ENCODE assay signal across 9 cellular contexts in the genomic region with DNA sequence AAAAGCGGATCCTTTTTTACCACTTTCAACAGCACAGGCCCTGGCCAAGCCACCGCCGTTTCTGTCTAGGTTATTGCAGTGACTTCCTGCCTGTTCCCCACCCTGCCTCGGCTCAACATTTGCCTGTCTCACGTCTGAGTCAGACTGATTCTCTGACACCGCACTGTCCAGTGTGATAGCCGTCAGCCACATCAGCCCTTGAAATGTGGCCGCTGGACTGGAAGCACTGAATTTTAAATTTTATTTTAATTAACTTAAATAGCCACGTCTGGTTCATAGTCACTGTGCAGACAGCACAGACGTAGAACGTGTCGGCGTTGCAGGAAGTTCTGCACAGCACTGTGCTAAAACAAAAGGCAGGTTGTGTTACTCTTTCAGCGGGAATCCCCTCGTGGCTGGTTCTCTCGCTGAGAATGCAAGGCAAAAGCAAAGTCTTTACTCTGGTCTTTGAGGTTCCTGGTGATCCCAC. TPM values are rescaled to one million over a fixed set of nuclear protein-coding genes. Genes with fewer than 3 reads are reported as not detected.
A peak's percentile ranks its signal among the peaks of the same experiment; 100 is the strongest.
DNase-seq lines count a peak whose midpoint lies in the region; ATAC-seq and TF ChIP-seq lines count a peak whose summit lies in the region.
"Had no signal": no experiment of that assay in that cellular context is flagged by ENCODE, and none has a peak within 500 bp of the region (broad histone marks: within the 10 kb centered on the region; RNA-seq: fewer than 3 reads in every experiment).

No MANE protein-coding gene starts in this region.

- H2BK15ac ChIP-seq in neuronal stem cell (ENCODE audit: low read length), result no peak overlapping the region

- POLR2A ChIA-PET in CD4-positive, alpha-beta T cell (lab: Charles Lee), result interaction anchor here (0.7 to 2.3 kb wide), 14 partner anchors 14 to 246 kb away, joined by 3 to 26 read pairs (median 3); a partner anchor contains a TSS

- no peak overlapping the region for H3K14ac ChIP-seq in neuronal stem cell (ENCODE audit: low read length)

- CTCF ChIA-PET in CD4-positive, alpha-beta T cell (lab: Charles Lee), result interaction anchor here (1.0 to 1.8 kb wide), 4 partner anchors 14 to 58 kb away, joined by 3 to 11 read pairs (median 4); no protein-coding TSS in a partner anchor

- H3K4me2 ChIP-seq in neuronal stem cell (ENCODE audit: insufficient read depth, low read length, poor library complexity, severe bottlenecking), result no peak overlapping the region
- H3K4me2 ChIP-seq: BLaER1 treated with 17β-estradiol and CSF1 and Interleukin-3, amounts not matched to agents 10 nM and 100 nM had no signal

- ATAC-seq in CD4-positive, alpha-beta T cell (ENCODE audit: poor library complexity), result peak; percentile 85
- no peak for ATAC-seq in GM19328 (IDR thresholded peaks at IDR 0.05; ENCODE audit: unreplicated experiment)

- peak overlapping the region; percentile 98 for H3K27ac Mint-ChIP-seq in CD4-positive, alpha-beta T cell
- peak overlapping the region; percentile 94 for H3K27ac Mint-ChIP-seq in activated T-helper 2 cell treated with anti-CD3 and anti-CD28 coated beads, Interferon-gamma antibody, Interleukin-2, Interleukin-4, amounts not matched to agents 10 μg/mL and 5 μg/mL and 100 μg/mL, durations not matched to agents 14 hours and 24 hours and 36 hours

- no peak overlapping the region for H2BK5ac ChIP-seq in neuronal stem cell (ENCODE audit: low read length)

- no peak overlapping the region for H2AFZ ChIP-seq in neuronal stem cell (ENCODE audit: low read length)

- no peak overlapping the region for H2BK12ac ChIP-seq in neuronal stem cell (ENCODE audit: low read length)

- no CpG with 5 or more reads among the region's 16 CpGs for WGBS in neuronal stem cell (ENCODE audit: extremely low coverage in 2 of 2, insufficient read length in 2 of 2, insufficient replicate concordance in 1 of 2), 2 donors

- no peaks in the 10 kb centered on the region for H3K27me3 ChIP-seq in CD4-positive, alpha-beta T cell (ENCODE audit: control insufficient read depth, insufficient read depth, low read length)
- no peaks in the 10 kb centered on the region for H3K27me3 ChIP-seq in neuronal stem cell (ENCODE audit: control insufficient read depth in 3 of 3, insufficient read depth in 3 of 3, low read depth in 1 of 3, low read length in 3 of 3)
- H3K27me3 ChIP-seq: BLaER1 treated with 17β-estradiol and CSF1 and Interleukin-3, amounts not matched to agents 10 nM and 100 nM had no signal

- H4K8ac ChIP-seq in neuronal stem cell (ENCODE audit: low read depth, low read length), result no peak overlapping the region

- no peak overlapping the region for H3K9ac ChIP-seq in neuronal stem cell (ENCODE audit: low read depth, low read length, poor library complexity)
- H3K9ac ChIP-seq: BLaER1 treated with 17β-estradiol and CSF1 and Interleukin-3, amounts not matched to agents 10 nM and 100 nM had no signal

- peak; percentile 49 to 71 (median 68) for DNase-seq in CD4-positive, alpha-beta T cell
- DNase-seq in NOMO-1 treated with dmso at 0.1 percent for 144 hours (lab: John Stamatoyannopoulos, UW; ENCODE audit: unreplicated experiment), result peak; percentile 75
- DNase-seq in activated T-helper 2 cell treated with anti-CD3 and anti-CD28 coated beads, Interferon-gamma antibody, Interleukin-2, Interleukin-4, amounts not matched to agents 10 μg/mL and 5 μg/mL and 100 μg/mL, durations not matched to agents 14 hours and 24 hours and 36 hours (ENCODE audit: low spot score), result peak; percentile 60
- DNase-seq in neuronal stem cell (ENCODE audit: low spot score), result no peak
- DNase-seq in GOT3 (lab: John Stamatoyannopoulos, UW), result no peak
- DNase-seq in globus pallidus (ENCODE audit: low spot score), result no peak
- DNase-seq in NCI-H345 treated with DMSO at 0.1 percent for 48 hours (lab: John Stamatoyannopoulos, UW; ENCODE audit: unreplicated experiment), result no peak

- no peaks in the 10 kb centered on the region for H3K79me1 ChIP-seq in neuronal stem cell (ENCODE audit: low read depth, low read length)

- H3K27ac ChIP-seq in CD4-positive, alpha-beta T cell (ENCODE audit: low read depth, low read length), result peak overlapping the region; percentile 94
- no peak overlapping the region for H3K27ac ChIP-seq in neuronal stem cell (replicated peaks; ENCODE audit: low read length)
- H3K27ac ChIP-seq: BLaER1 treated with 17β-estradiol and CSF1 and Interleukin-3, amounts not matched to agents 10 nM and 100 nM had no signal

- no peak overlapping the region for H3K4me3 ChIP-seq in neuronal stem cell (ENCODE audit: low read length in 2 of 2)
- H3K4me3 ChIP-seq: BLaER1 treated with 17β-estradiol and CSF1 and Interleukin-3, amounts not matched to agents 10 nM and 100 nM had no signal

- no peak for TF ChIP-seq CTCF in CD4-positive, alpha-beta T cell (IDR thresholded peaks at IDR 0.05)

- no peak overlapping the region for H3K4ac ChIP-seq in neuronal stem cell (ENCODE audit: low read length)

- no peaks in the 10 kb centered on the region for H3K9me3 Mint-ChIP-seq in CD4-positive, alpha-beta T cell
- H3K9me3 Mint-ChIP-seq in activated T-helper 2 cell treated with anti-CD3 and anti-CD28 coated beads, Interferon-gamma antibody, Interleukin-2, Interleukin-4, amounts not matched to agents 10 μg/mL and 5 μg/mL and 100 μg/mL, durations not matched to agents 14 hours and 24 hours and 36 hours, result no peaks in the 10 kb centered on the region

- intact Hi-C loops in CD4-positive, alpha-beta T cell (cut with DNase I, micrococcal nuclease), result loop anchor here (1.0 to 5.0 kb wide), 7 partner anchors 35 to 233 kb away; a partner anchor contains a TSS
- intact Hi-C loops in activated T-helper 2 cell treated with anti-CD3 and anti-CD28 coated beads, Interferon-gamma antibody, Interleukin-2, Interleukin-4, amounts not matched to agents 10 μg/mL and 5 μg/mL and 100 μg/mL, durations not matched to agents 14 hours and 24 hours and 36 hours (cut with micrococcal nuclease), result loop anchor here (1.0 to 5.0 kb wide), 3 partner anchors 35 to 113 kb away; a partner anchor contains a TSS

- H3K23ac ChIP-seq in neuronal stem cell (ENCODE audit: low read depth, low read length, poor library complexity), result peak overlapping the region; percentile 29

- no peak overlapping the region for H2BK120ac ChIP-seq in neuronal stem cell (ENCODE audit: low read depth, low read length)

- H4K91ac ChIP-seq in neuronal stem cell (ENCODE audit: low read depth, low read length, poor library complexity), result no peak overlapping the region

- no peak overlapping the region for H3K18ac ChIP-seq in neuronal stem cell (ENCODE audit: low read length)

- H2AK5ac ChIP-seq in neuronal stem cell (ENCODE audit: low read depth, low read length), result no peak overlapping the region

- H3K27me3 Mint-ChIP-seq in CD4-positive, alpha-beta T cell, result no peaks in the 10 kb centered on the region
- H3K27me3 Mint-ChIP-seq in activated T-helper 2 cell treated with anti-CD3 and anti-CD28 coated beads, Interferon-gamma antibody, Interleukin-2, Interleukin-4, amounts not matched to agents 10 μg/mL and 5 μg/mL and 100 μg/mL, durations not matched to agents 14 hours and 24 hours and 36 hours (ENCODE audit: low read depth), result no peaks in the 10 kb centered on the region

- no peaks in the 10 kb centered on the region for H3K9me3 ChIP-seq in CD4-positive, alpha-beta T cell (ENCODE audit: control insufficient read depth, low read length)
- peaks cover 0 to 2% of the 10 kb centered on the region in 2 donors for H3K9me3 ChIP-seq in neuronal stem cell (replicated peaks in 1 of 2; ENCODE audit: control insufficient read depth in 2 of 2, insufficient read depth in 1 of 2, low read depth in 1 of 2, low read length in 2 of 2)
- H3K9me3 ChIP-seq: BLaER1 treated with 17β-estradiol and CSF1 and Interleukin-3, amounts not matched to agents 10 nM and 100 nM had no signal

- H3K4me1 Mint-ChIP-seq in CD4-positive, alpha-beta T cell (ENCODE audit: low read depth), result peaks cover 65% of the 10 kb centered on the region
- H3K4me1 Mint-ChIP-seq in activated T-helper 2 cell treated with anti-CD3 and anti-CD28 coated beads, Interferon-gamma antibody, Interleukin-2, Interleukin-4, amounts not matched to agents 10 μg/mL and 5 μg/mL and 100 μg/mL, durations not matched to agents 14 hours and 24 hours and 36 hours (ENCODE audit: low read depth), result peaks cover 49% of the 10 kb centered on the region

- peaks cover 0 to 3% of the 10 kb centered on the region in 2 donors for H3K4me1 ChIP-seq in neuronal stem cell (ENCODE audit: control insufficient read depth in 2 of 2, insufficient read depth in 1 of 2, low read depth in 1 of 2, low read length in 2 of 2)

- peaks cover 35 to 91% of the 10 kb centered on the region in 2 donors for H3K36me3 ChIP-seq in neuronal stem cell (replicated peaks in 1 of 2; ENCODE audit: control insufficient read depth in 2 of 2, insufficient read depth in 2 of 2, low read length in 2 of 2)

- H3K36me3 Mint-ChIP-seq in CD4-positive, alpha-beta T cell (ENCODE audit: low read depth), result peaks cover 82% of the 10 kb centered on the region
- H3K36me3 Mint-ChIP-seq in activated T-helper 2 cell treated with anti-CD3 and anti-CD28 coated beads, Interferon-gamma antibody, Interleukin-2, Interleukin-4, amounts not matched to agents 10 μg/mL and 5 μg/mL and 100 μg/mL, durations not matched to agents 14 hours and 24 hours and 36 hours (ENCODE audit: low read depth), result peaks cover 52% of the 10 kb centered on the region

- peak overlapping the region; percentile 70 for H3K4me3 Mint-ChIP-seq in CD4-positive, alpha-beta T cell
- H3K4me3 Mint-ChIP-seq in activated T-helper 2 cell treated with anti-CD3 and anti-CD28 coated beads, Interferon-gamma antibody, Interleukin-2, Interleukin-4, amounts not matched to agents 10 μg/mL and 5 μg/mL and 100 μg/mL, durations not matched to agents 14 hours and 24 hours and 36 hours (ENCODE audit: low read depth), result peak overlapping the region; percentile 63

RNA-seq across cellular contexts. Expression of a gene that starts 56.3 kb away (rescaled TPM):
- total RNA-seq in CD4-positive, alpha-beta T cell, result 10 to 100 TPM; 62.9 to 75.3 TPM
- total RNA-seq in activated T-helper 2 cell treated with anti-CD3 and anti-CD28 coated beads, Interferon-gamma antibody, Interleukin-2, Interleukin-4, amounts not matched to agents 10 μg/mL and 5 μg/mL and 100 μg/mL, durations not matched to agents 14 hours and 24 hours and 36 hours, result 142 and 160 TPM in 2 replicates
- 70.7 TPM for polyA plus RNA-seq in neuronal stem cell (2013, experiment 1 of 2)
- 69.7 TPM for polyA plus RNA-seq in neuronal stem cell (2013, experiment 2 of 2)

Comparison
In these comparisons a context has a peak if more than half of its experiments do, and no peak if none do; other contexts are left out.
1. DNase-seq: peak in CD4-positive, alpha-beta T cell (10 of 10), NOMO-1 treated with dmso at 0.1 percent for 144 hours (single experiment) and activated T-helper 2 cell treated with anti-CD3 and anti-CD28 coated beads, Interferon-gamma antibody, Interleukin-2, Interleukin-4, amounts not matched to agents 10 μg/mL and 5 μg/mL and 100 μg/mL, durations not matched to agents 14 hours and 24 hours and 36 hours (single experiment); none in neuronal stem cell (single experiment), GOT3 (single experiment), globus pallidus (single experiment) and NCI-H345 treated with DMSO at 0.1 percent for 48 hours (single experiment).